ENCODE assay signal across 9 cellular contexts in genomic region chr1:36420409-36420808, GRCh38. TPM values are rescaled to one million over a fixed set of nuclear protein-coding genes. Genes with fewer than 3 reads are reported as not detected.
A peak's percentile ranks its signal among the peaks of the same experiment; 100 is the strongest.
DNase-seq lines count a peak whose midpoint lies in the region; ATAC-seq and TF ChIP-seq lines count a peak whose summit lies in the region.
"Had no signal": no experiment of that assay in that cellular context is flagged by ENCODE, and none has a peak within 500 bp of the region (broad histone marks: within the 10 kb centered on the region; RNA-seq: fewer than 3 reads in every experiment).

No MANE protein-coding gene starts in this region.

- H2AK5ac ChIP-seq in trophoblast cell (ENCODE audit: low read length) = no peak overlapping the region

- no peak overlapping the region for H3K14ac ChIP-seq in trophoblast cell (ENCODE audit: low read length)

- WGBS in mammary epithelial cell (ENCODE audit: low coverage, missing lambda C conversion rate) = 27% methylated on average over 5 of the region's 5 CpGs
- 19 to 36% (median 33%) methylated on average over 5 of the region's 5 CpGs for WGBS in psoas muscle, 3 donors
- WGBS in trophoblast cell (ENCODE audit: extremely low coverage, insufficient coverage, insufficient read length) = no CpG with 5 or more reads among the region's 5 CpGs

- peak overlapping the region; percentile 16 for H3K4me3 ChIP-seq in Loucy (ENCODE audit: low read length, poor library complexity, severe bottlenecking)
- no peak overlapping the region for H3K4me3 ChIP-seq in mammary epithelial cell (replicated peaks in 1 of 3; ENCODE audit: insufficient read depth in 1 of 3, low read depth in 2 of 3, low read length in 3 of 3)
- peak overlapping the region; percentile 29 for H3K4me3 ChIP-seq in psoas muscle
- H3K4me3 ChIP-seq in trophoblast cell (ENCODE audit: low read depth, low read length) = no peak overlapping the region

- no peaks in the 10 kb centered on the region for H3K36me3 Mint-ChIP-seq in T-helper 2 cell treated with Interferon-gamma antibody and Interleukin-4, amounts not matched to agents 5 μg/mL and 100 μg/mL, for 36 hours (ENCODE audit: low read depth)

- peaks cover 13% of the 10 kb centered on the region for H3K4me1 Mint-ChIP-seq in T-helper 2 cell treated with Interferon-gamma antibody and Interleukin-4, amounts not matched to agents 5 μg/mL and 100 μg/mL, for 36 hours (ENCODE audit: low read depth)

- H3K79me2 ChIP-seq in Loucy (ENCODE audit: insufficient read depth, low read length) = no peaks in the 10 kb centered on the region
- no peaks in the 10 kb centered on the region for H3K79me2 ChIP-seq in mammary epithelial cell (ENCODE audit: insufficient read depth, low read length)
- no peaks in the 10 kb centered on the region for H3K79me2 ChIP-seq in trophoblast cell (ENCODE audit: control insufficient read depth, insufficient read depth, low read length, poor library complexity)

- H3K4ac ChIP-seq in trophoblast cell (ENCODE audit: low read depth, low read length) = no peak overlapping the region

- H2BK5ac ChIP-seq in trophoblast cell (ENCODE audit: low read depth, low read length, poor library complexity) = no peak overlapping the region

- TF ChIP-seq CTCF in Loucy (conservative IDR thresholded peaks at IDR 0.05; ENCODE audit: low read length) = no peak
- TF ChIP-seq CTCF in mammary epithelial cell (conservative IDR thresholded peaks at IDR 0.05 in 1 of 2, IDR thresholded peaks at IDR 0.05 in 1 of 2; ENCODE audit: extremely low read depth in 1 of 2, insufficient read depth in 1 of 2, low read depth in 1 of 2, low read length in 2 of 2) = no peak
- no peak for TF ChIP-seq CTCF in psoas muscle (IDR thresholded peaks at IDR 0.05)

- peak overlapping the region; percentile 47 for H3K4me3 Mint-ChIP-seq in T-helper 2 cell treated with Interferon-gamma antibody and Interleukin-4, amounts not matched to agents 5 μg/mL and 100 μg/mL, for 36 hours
- H3K4me3 Mint-ChIP-seq: stimulated activated naive CD8-positive, alpha-beta T cell treated with anti-CD3 and anti-CD28 coated beads, Interleukin-15, Interleukin-2, amounts not matched to agents 100 ng/mL and 50 ng/mL, for 24 hours had no signal

- H3K18ac ChIP-seq in trophoblast cell (ENCODE audit: low read length) = no peak overlapping the region

- H2BK12ac ChIP-seq in trophoblast cell (ENCODE audit: low read length) = no peak overlapping the region

- H3F3A ChIP-seq in Loucy (ENCODE audit: low read depth) = no peaks in the 10 kb centered on the region

- CTCF ChIA-PET in mammary epithelial cell (lab: Charles Lee; ENCODE audit: low non-redundant PET) = interaction anchor here (0.5 to 1.0 kb wide), 2 partner anchors 33 to 48 kb away, joined by 6 to 28 read pairs; no protein-coding TSS in a partner anchor

- H3K36me3 ChIP-seq in Loucy (ENCODE audit: insufficient read depth, low read length) (no peaks in the 10 kb centered on the region), mammary epithelial cell (ENCODE audit: insufficient read depth, low read length) (no peaks in the 10 kb centered on the region), psoas muscle (ENCODE audit: insufficient read depth in 1 of 2, low read depth in 1 of 2) (peaks cover 0 to 19% of the 10 kb centered on the region in 2 donors), trophoblast cell (ENCODE audit: control insufficient read depth in 1 of 2, insufficient read depth in 2 of 2, low read length in 2 of 2) (peaks cover 0 to 5% of the 10 kb centered on the region in 2 experiments)

- H2BK120ac ChIP-seq in trophoblast cell (ENCODE audit: insufficient read depth, low read length, poor library complexity) = no peak overlapping the region

- H3K9me2 ChIP-seq in Loucy (replicated peaks; ENCODE audit: low read depth, low read length) = no peaks in the 10 kb centered on the region

- dilution Hi-C loops in mammary epithelial cell (cut with HindIII; ENCODE audit: low sequenced_read_pairs) = no loop called here

- H3K27me3 ChIP-seq in Loucy (ENCODE audit: insufficient read depth, low read length, poor library complexity, severe bottlenecking) = no peaks in the 10 kb centered on the region
- H3K27me3 ChIP-seq in mammary epithelial cell (ENCODE audit: insufficient read depth, low read length) = no peaks in the 10 kb centered on the region
- H3K27me3 ChIP-seq in psoas muscle (ENCODE audit: insufficient read depth in 3 of 3, low read length in 2 of 3) = no peaks in the 10 kb centered on the region
- H3K27me3 ChIP-seq in trophoblast cell (ENCODE audit: insufficient read depth, low read length) = no peaks in the 10 kb centered on the region

- peaks cover 3% of the 10 kb centered on the region for H3K79me1 ChIP-seq in trophoblast cell (ENCODE audit: low read length)

- H3K9me3 Mint-ChIP-seq in T-helper 2 cell treated with Interferon-gamma antibody and Interleukin-4, amounts not matched to agents 5 μg/mL and 100 μg/mL, for 36 hours = no peaks in the 10 kb centered on the region
- H3K9me3 Mint-ChIP-seq: stimulated activated naive CD8-positive, alpha-beta T cell treated with anti-CD3 and anti-CD28 coated beads, Interleukin-15, Interleukin-2, amounts not matched to agents 100 ng/mL and 50 ng/mL, for 24 hours had no signal

- peak overlapping the region; percentile 62 for H3K4me2 ChIP-seq in Loucy (ENCODE audit: low read depth, low read length, poor library complexity, severe bottlenecking)
- no peak overlapping the region for H3K4me2 ChIP-seq in mammary epithelial cell (ENCODE audit: insufficient read depth, low read depth, low read length)
- no peak overlapping the region for H3K4me2 ChIP-seq in trophoblast cell (ENCODE audit: low read length)

- DNase-seq in T-helper 2 cell treated with Interferon-gamma antibody and Interleukin-4, amounts not matched to agents 5 μg/mL and 100 μg/mL, for 36 hours (ENCODE audit: low spot score) = no peak
- DNase-seq in T-helper 2 cell (no peak), mammary epithelial cell (no peak), psoas muscle (peak in 1 of 2 donors; percentile 49), left colon (no peak), mucosa of gallbladder (ENCODE audit: low spot score) (no peak), trophoblast cell (no peak)

- ATAC-seq in psoas muscle = peak; percentile 33 to 62 (median 51)
- ATAC-seq in left colon = no peak

- peak overlapping the region; percentile 74 for H2AFZ ChIP-seq in Loucy (ENCODE audit: low read length)
- peak overlapping the region; percentile 98 for H2AFZ ChIP-seq in mammary epithelial cell (ENCODE audit: low read depth, low read length)
- no peak overlapping the region for H2AFZ ChIP-seq in trophoblast cell (ENCODE audit: insufficient read depth, low read length, poor library complexity)

- BruUV-seq in mammary epithelial cell (replicated peaks; lab: Mats Ljungman, UMichigan) = no TSS peak

- peaks cover 6% of the 10 kb centered on the region for H3K4me1 ChIP-seq in Loucy (ENCODE audit: insufficient read depth, low read length, poor library complexity, severe bottlenecking)
- peaks cover 12% of the 10 kb centered on the region for H3K4me1 ChIP-seq in mammary epithelial cell (ENCODE audit: insufficient read depth, low read length)
- H3K4me1 ChIP-seq in psoas muscle = peaks cover 23% of the 10 kb centered on the region
- peaks cover 0 to 3% of the 10 kb centered on the region in 2 experiments for H3K4me1 ChIP-seq in trophoblast cell (ENCODE audit: control insufficient read depth in 1 of 2, insufficient read depth in 2 of 2, low read length in 2 of 2)

- H4K8ac ChIP-seq in trophoblast cell (ENCODE audit: low read depth, low read length) = no peak overlapping the region

- H4K91ac ChIP-seq in trophoblast cell (ENCODE audit: low read depth, low read length) = no peak overlapping the region

- no peak overlapping the region for H4K12ac ChIP-seq in trophoblast cell (ENCODE audit: low read depth, low read length)

- no peaks in the 10 kb centered on the region for H3K9me3 ChIP-seq in Loucy (ENCODE audit: insufficient read depth, low read depth, low read length)
- no peaks in the 10 kb centered on the region for H3K9me3 ChIP-seq in mammary epithelial cell (replicated peaks; ENCODE audit: insufficient read depth, low read length)
- H3K9me3 ChIP-seq in psoas muscle = no peaks in the 10 kb centered on the region
- H3K9me3 ChIP-seq in trophoblast cell (ENCODE audit: insufficient read depth, low read depth, low read length) = no peaks in the 10 kb centered on the region

- intact Hi-C loops in mammary epithelial cell (cut with micrococcal nuclease) (loop anchor here (1.0 to 5.0 kb wide), 8 partner anchors 34 to 322 kb away; partner anchors contain the start of gene TRAPPC3), psoas muscle (cut with DNase I) (loop anchor here (2.0 to 10.0 kb wide), 7 partner anchors 78 to 326 kb away; partner anchors contain the start of genes SH3D21 (in 1 of the 2) and TRAPPC3 (in 1 of the 2)), left colon (cut with DNase I, micrococcal nuclease) (loop anchor here in 1 of 2 donors (5.0 kb wide), 1 partner anchor 78 kb away; no protein-coding TSS in a partner anchor)

- H3K27ac ChIP-seq in mammary epithelial cell (ENCODE audit: insufficient read depth, low read depth, low read length) (no peak overlapping the region), psoas muscle (peak overlapping the region; percentile 83), trophoblast cell (ENCODE audit: low read depth, low read length) (no peak overlapping the region)

- in situ Hi-C loops in mammary epithelial cell (cut with MboI; ENCODE audit: low sequenced_read_pairs in 2 of 2) = no loop called here

- H3K27ac Mint-ChIP-seq in T-helper 2 cell treated with Interferon-gamma antibody and Interleukin-4, amounts not matched to agents 5 μg/mL and 100 μg/mL, for 36 hours = peak overlapping the region; percentile 82

- H3K23ac ChIP-seq in trophoblast cell (ENCODE audit: low read length) = no peak overlapping the region

- H4K20me1 ChIP-seq in Loucy (ENCODE audit: insufficient read depth, low read length, poor library complexity, severe bottlenecking) (no peaks in the 10 kb centered on the region), mammary epithelial cell (ENCODE audit: insufficient read depth, low read length) (no peaks in the 10 kb centered on the region)

- no peaks in the 10 kb centered on the region for H3K27me3 Mint-ChIP-seq in T-helper 2 cell treated with Interferon-gamma antibody and Interleukin-4, amounts not matched to agents 5 μg/mL and 100 μg/mL, for 36 hours (ENCODE audit: low read depth)
- H3K27me3 Mint-ChIP-seq: stimulated activated naive CD8-positive, alpha-beta T cell treated with anti-CD3 and anti-CD28 coated beads, Interleukin-15, Interleukin-2, amounts not matched to agents 100 ng/mL and 50 ng/mL, for 24 hours had no signal

- H3K9ac ChIP-seq in Loucy (ENCODE audit: low read depth, low read length, poor library complexity, severe bottlenecking) = peak overlapping the region; percentile 47
- H3K9ac ChIP-seq in mammary epithelial cell (ENCODE audit: insufficient read depth, low read length) = no peak overlapping the region
- no peak overlapping the region for H3K9ac ChIP-seq in trophoblast cell (ENCODE audit: low read length)

RNA-seq across cellular contexts. Expression of gene LSM10, which starts 22.7 kb away (rescaled TPM):
- total RNA-seq in mammary epithelial cell (10 to 100 TPM; 10.8 to 34.9 TPM), psoas muscle (100 to 1,000 TPM in 1 of 4 donors, 10 to 100 TPM in 3; 80.3 to 102 (median 95.6) TPM), left colon (10 to 100 TPM; 24.1 to 24.2 TPM), mucosa of gallbladder (41.3 TPM)
- polyA plus RNA-seq in mammary epithelial cell (55.3 TPM), psoas muscle (100 to 1,000 TPM; 134 to 246 (median 156) TPM)
- 24.0 TPM for polyA minus RNA-seq in mammary epithelial cell
- polyA plus RNA-seq in trophoblast cell (2013) = 27.8 and 28.2 TPM in 2 replicates

RNA-seq across cellular contexts. Expression of gene OSCP1, which starts 29.8 kb away (rescaled TPM):
- total RNA-seq in mammary epithelial cell = 10 to 100 TPM in 1 of 2 donors, 1 to 10 TPM in 1; 6.4 to 10.5 TPM
- polyA plus RNA-seq in mammary epithelial cell = 6.4 TPM
- polyA minus RNA-seq in mammary epithelial cell = 14.8 TPM
- 1 to 10 TPM; 3.1 to 4.6 (median 4.3) TPM for total RNA-seq in psoas muscle
- polyA plus RNA-seq in psoas muscle = 1 to 10 TPM; 2.5 to 5.5 (median 4.2) TPM
- total RNA-seq in left colon = 1 to 10 TPM; 2.7 to 3.1 TPM
- total RNA-seq in mucosa of gallbladder = 17.1 TPM
- polyA plus RNA-seq in trophoblast cell (2013) = 3.7 and 3.8 TPM in 2 replicates

RNA-seq across cellular contexts. Expression of gene STK40, which starts 34.7 kb away (rescaled TPM):
- total RNA-seq in mammary epithelial cell (10 to 100 TPM; 13.2 to 21.3 TPM), psoas muscle (100 to 1,000 TPM in 3 of 4 donors, 10 to 100 TPM in 1; 84.4 to 218 (median 145) TPM), left colon (10 to 100 TPM; 55.6 to 67.0 TPM), mucosa of gallbladder (61.2 TPM)
- polyA plus RNA-seq in mammary epithelial cell (10.5 TPM), psoas muscle (100 to 1,000 TPM in 2 of 3 donors, 10 to 100 TPM in 1; 93.0 to 312 (median 182) TPM)
- polyA minus RNA-seq in mammary epithelial cell = 50.5 TPM
- 88.4 and 90.2 TPM in 2 replicates for polyA plus RNA-seq in trophoblast cell (2013)

RNA-seq across cellular contexts. Expression of gene MRPS15, which starts 43.8 kb away (rescaled TPM):
- total RNA-seq in mammary epithelial cell (100 to 1,000 TPM in 1 of 2 donors, 10 to 100 TPM in 1; 63.3 to 106 TPM), psoas muscle (100 to 1,000 TPM; 127 to 141 (median 131) TPM), left colon (10 to 100 TPM; 43.6 to 54.9 TPM), mucosa of gallbladder (47.4 TPM)
- polyA plus RNA-seq in mammary epithelial cell (95.3 TPM), psoas muscle (100 to 1,000 TPM; 233 to 279 (median 247) TPM)
- 46.6 TPM for polyA minus RNA-seq in mammary epithelial cell
- polyA plus RNA-seq in trophoblast cell (2013) = 170 and 174 TPM in 2 replicates

Comparison
In these comparisons a context has a peak if more than half of its experiments do, and no peak if none do; other contexts are left out.
1. H3K4me3 ChIP-seq: peak in Loucy (single experiment) and psoas muscle (single experiment); none in mammary epithelial cell (0 of 3) and trophoblast cell (single experiment).